ENCODE assay signal across 11 cellular contexts in the genomic region with DNA sequence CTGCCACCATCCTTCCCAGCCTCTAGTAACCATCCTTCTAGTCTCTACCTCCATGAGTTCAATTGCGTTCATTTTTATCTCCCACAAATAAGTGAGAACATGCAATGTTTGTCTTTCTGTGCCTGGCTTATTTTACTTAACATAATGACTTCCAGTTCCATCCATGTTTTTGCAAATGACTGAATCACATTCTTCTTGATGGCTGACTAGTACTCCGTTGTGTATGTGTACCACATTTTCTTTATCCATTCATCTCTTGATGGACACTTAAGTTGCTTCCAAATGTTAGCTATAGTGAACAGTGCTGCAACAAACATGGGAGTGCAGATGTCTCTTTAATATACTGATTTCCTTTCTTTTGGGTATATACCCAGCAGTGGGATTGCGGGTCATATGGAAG. TPM values are rescaled to one million over a fixed set of nuclear protein-coding genes. Genes with fewer than 3 reads are reported as not detected.
DNase-seq lines count a peak whose midpoint lies in the region; ATAC-seq, FAIRE-seq and TF ChIP-seq lines count a peak whose summit lies in the region.
"Not testable (repeated sequence)": the region's sequence is repeated elsewhere in the genome, so short reads cannot be mapped to it uniquely, and the experiment has no call there.
"Had no signal": no experiment of that assay in that cellular context is flagged by ENCODE, and none has a peak within 500 bp of the region (broad histone marks: within the 10 kb centered on the region; RNA-seq: fewer than 3 reads in every experiment).

No MANE protein-coding gene starts in this region.

- not testable (repeated sequence) for BruUV-seq in HepG2 (replicated peaks; lab: Mats Ljungman, UMichigan)

- not testable (repeated sequence) for H3K9me3 ChIP-seq in HEK293 (ENCODE audit: control insufficient read depth, insufficient read depth, low read depth, low read length); HepG2 (ENCODE audit: low read length)

- in situ Hi-C loops in HepG2 (cut with HindIII; ENCODE audit: extremely low pct_ligation_motif_present, low pct_unique_long_range_greater_than_20kb) = not testable (repeated sequence)

- H3K9ac ChIP-seq in HepG2 (ENCODE audit: insufficient read depth, low read depth, low read length) = not testable (repeated sequence)

- peak; percentile 32 for FAIRE-seq in HepG2 (lab: Jason Lieb, UNC)

- CTCF ChIA-PET in HEK293 (lab: Yijun Ruan, JAX) = interaction anchor here (0.7 kb wide), 1 partner anchor 217 kb away, joined by 5 read pairs; a partner anchor contains a TSS
- CTCF ChIA-PET in HepG2 (lab: Yijun Ruan, JAX; ENCODE audit: low intra/inter-chr PET ratio, low total read pairs) = not testable (repeated sequence)

- H3K4me1 ChIP-seq in HEK293 (ENCODE audit: control insufficient read depth, insufficient read depth, low read length); HepG2 (ENCODE audit: insufficient read depth, low read length): not testable (repeated sequence)

- H3K4me3 ChIP-seq in HEK293 (ENCODE audit: low read depth, low read length); HepG2 (replicated peaks in 1 of 3; ENCODE audit: insufficient read depth in 1 of 3, low read depth in 2 of 3, low read length in 3 of 3): not testable (repeated sequence)

- DNase-seq in HepG2 (ENCODE audit: low spot score) = not testable (repeated sequence)

- not testable (repeated sequence) for TF ChIP-seq POLR2A in HepG2 (IDR thresholded peaks at IDR 0.05; ENCODE audit: insufficient read depth in 1 of 2, low read depth in 2 of 2, low read length in 2 of 2)

- POLR2A ChIA-PET in HEK293 (lab: Yijun Ruan, JAX); HepG2 (lab: Yijun Ruan, JAX): not testable (repeated sequence)

- H4K20me1 ChIP-seq in HepG2 (ENCODE audit: insufficient read depth, low read length) = not testable (repeated sequence)

- not testable (repeated sequence) for H3K27ac ChIP-seq in HEK293 (ENCODE audit: extremely low read depth, low read depth, low read length); HepG2 (ENCODE audit: extremely low read length, insufficient read depth, low read length)

- not testable (repeated sequence) for H2AFZ ChIP-seq in HepG2 (ENCODE audit: low read length)

- H3K79me2 ChIP-seq in HepG2 (ENCODE audit: insufficient read depth, low read length) = not testable (repeated sequence)

- not testable (repeated sequence) for TF ChIP-seq EP300 in HepG2 (IDR thresholded peaks at IDR 0.05; ENCODE audit: low read depth in 2 of 2, low read length in 2 of 2); HepG2 (CRISPR knock-in tag; IDR thresholded peaks at IDR 0.05; ENCODE audit: borderline replicate concordance)

- not testable (repeated sequence) for H3K36me3 ChIP-seq in HEK293 (ENCODE audit: control insufficient read depth in 2 of 2, insufficient read depth in 1 of 2, low read length in 2 of 2); HepG2 (replicated peaks in 1 of 2; ENCODE audit: control insufficient read depth in 1 of 2, insufficient read depth in 2 of 2, low read length in 2 of 2)

- not testable (repeated sequence) for TF ChIP-seq RAD21 in HepG2 (CRISPR knock-in tag; IDR thresholded peaks at IDR 0.05)

- not testable (repeated sequence) for H3K4me2 ChIP-seq in HepG2 (ENCODE audit: low read depth, low read length)

- H3K27me3 ChIP-seq in HepG2 (ENCODE audit: control insufficient read depth in 1 of 2, insufficient read depth in 2 of 2, low read length in 2 of 2) = not testable (repeated sequence)

- intact Hi-C loops in HepG2 (cut with micrococcal nuclease; ENCODE audit: unreplicated experiment) = not testable (repeated sequence)

- not testable (repeated sequence) for ATAC-seq in SK-N-SH treated with all-trans-retinoic acid at 6 μM for 48 hours, HepG2

- TF ChIP-seq CTCF in HEK293 (tag by site-specific recombination; IDR thresholded peaks at IDR 0.05); HepG2 (CRISPR knock-in tag; IDR thresholded peaks at IDR 0.05): not testable (repeated sequence)

- WGBS in HepG2 (ENCODE audit: low lambda C conversion rate) = 59% methylated on average over 3 of the region's 3 CpGs

TF ChIP-seq in HEK293, 187 proteins besides CTCF, POLR2A, EP300 and RAD21:
- TF ChIP-seq ZNF146 (tag by site-specific recombination; IDR thresholded peaks at IDR 0.05) = peak; percentile 61; the same call in 1 of the 2 replicates
TF ChIP-seq in HEK293: peak in this region for 1; not testable (repeated sequence) for 186.

TF ChIP-seq in SK-N-SH treated with all-trans-retinoic acid at 6 μM for 48 hours, 23 proteins besides CTCF, POLR2A, EP300 and RAD21:
- peak; percentile 81 for TF ChIP-seq ZNF8 (CRISPR knock-in tag; IDR thresholded peaks at IDR 0.05)
TF ChIP-seq in SK-N-SH treated with all-trans-retinoic acid at 6 μM for 48 hours: peak in this region for 1; not testable (repeated sequence) for 22.

RNA-seq across cellular contexts. Expression of a gene that starts 25.7 kb away (rescaled TPM):
- total RNA-seq in HepG2 (2016; rRNA removed; fragmentation: Illumina TruSeq; extraction: Trizol) = not detected in 2 replicates
- not detected in 2 replicates for total RNA-seq in HepG2 (2016; cell fraction: cytosol; rRNA removed; fragmentation: Illumina TruSeq; extraction: Trizol; ENCODE audit: low read depth)
- total RNA-seq in HepG2 (2016; cell fraction: insoluble cytoplasmic fraction; rRNA removed; fragmentation: Illumina TruSeq; extraction: Trizol) = not detected in 2 replicates
- total RNA-seq in HepG2 (2016; cell fraction: membrane; rRNA removed; fragmentation: Illumina TruSeq; extraction: Trizol) = not detected in 2 replicates
- total RNA-seq in HepG2 (2016; cell fraction: nucleus; rRNA removed; fragmentation: Illumina TruSeq; extraction: Trizol) = not detected in 2 replicates
- polyA plus RNA-seq in HepG2 (2011; rRNA removed) = 0.08 and 0.11 TPM in 2 replicates
- polyA plus RNA-seq in HepG2 (2011; cell fraction: cytosol; rRNA removed) = 0.04 and 0.05 TPM in 2 replicates
- polyA plus RNA-seq in HepG2 (2011; cell fraction: nucleus; rRNA removed) = 0.40 and 0.80 TPM in 2 replicates
- 0.07 and 0.17 TPM in 2 replicates for polyA plus RNA-seq in HepG2 (2012)
- not detected in 2 replicates for polyA plus RNA-seq in HepG2 (2016; cell fraction: cytosol; fragmentation: Illumina TruSeq; extraction: Trizol; ENCODE audit: low read depth)
- not detected in 2 replicates for polyA plus RNA-seq in HepG2 (2016; cell fraction: insoluble cytoplasmic fraction; fragmentation: Illumina TruSeq; extraction: Trizol; ENCODE audit: low read depth)
- not detected in 2 replicates for polyA plus RNA-seq in HepG2 (2016; cell fraction: membrane; fragmentation: Illumina TruSeq; extraction: Trizol; ENCODE audit: low read depth)
- polyA plus RNA-seq in HepG2 (2016; cell fraction: nucleus; fragmentation: Illumina TruSeq; extraction: Trizol; ENCODE audit: insufficient read depth, low read depth) = not detected in 2 replicates
- polyA minus RNA-seq in HepG2 (2011; rRNA and poly(A)+ RNA removed; ENCODE audit: low replicate concordance) = 0.05 and 0.18 TPM in 2 replicates
- polyA minus RNA-seq in HepG2 (2011; cell fraction: cytosol; rRNA and poly(A)+ RNA removed) = not detected in 2 replicates
- 0.50 and 0.77 TPM in 2 replicates for polyA minus RNA-seq in HepG2 (2011; cell fraction: nucleus; rRNA and poly(A)+ RNA removed)
- total RNA-seq: A172; A673; Caco-2; CD4-positive, CD25-positive, alpha-beta regulatory T cell; CD8-positive, alpha-beta T cell had no signal
- polyA plus RNA-seq: CD14-positive monocyte; CD4-positive, alpha-beta memory T cell; CD8-positive, alpha-beta memory T cell had no signal
